In genomic region chr1:178501705-178502329, GRCh38 we compare ENCODE assay signal across 8 cellular contexts. TPM values are rescaled to one million over a fixed set of nuclear protein-coding genes. Genes with fewer than 3 reads are reported as not detected.
DNase-seq lines count a peak whose midpoint lies in the region; ATAC-seq and TF ChIP-seq lines count a peak whose summit lies in the region.

No MANE protein-coding gene starts in this region.

- no peak overlapping the region for H3K27ac Mint-ChIP-seq in CD8-positive, alpha-beta T cell
- H3K27ac Mint-ChIP-seq in neural progenitor cell, result no peak overlapping the region

- intact Hi-C loops in CD8-positive, alpha-beta T cell (cut with DNase I, micrococcal nuclease), result no loop called here
- intact Hi-C loops in tibial artery (cut with DNase I; ENCODE audit: low total_unique reads), result loop anchor here (5.0 to 10.0 kb wide), 2 partner anchors 190 to 467 kb away; no protein-coding TSS in a partner anchor

- H2AFZ ChIP-seq in neural progenitor cell (replicated peaks), result peak overlapping the region; percentile 65

- H3K79me2 ChIP-seq in neural progenitor cell (ENCODE audit: low read depth), result no peaks in the 10 kb centered on the region

- CTCF ChIA-PET in CD8-positive, alpha-beta T cell (lab: Charles Lee), result interaction anchor here (0.7 to 1.5 kb wide), 5 partner anchors 10 to 40 kb away, joined by 3 to 7 read pairs (median 3); no protein-coding TSS in a partner anchor

- no peaks in the 10 kb centered on the region for H3K36me3 ChIP-seq in CD8-positive, alpha-beta T cell (ENCODE audit: insufficient read depth, low read length)
- H3K36me3 ChIP-seq in neural progenitor cell (no peaks in the 10 kb centered on the region), tibial artery (no peaks in the 10 kb centered on the region)

- ATAC-seq in CD8-positive, alpha-beta T cell, result no peak
- ATAC-seq in GM19324 (IDR thresholded peaks at IDR 0.05; ENCODE audit: low FRiP score, unreplicated experiment) (peak; percentile 75), HG03342 (IDR thresholded peaks at IDR 0.05; ENCODE audit: unreplicated experiment) (peak; percentile 87)

- POLR2A ChIA-PET in CD8-positive, alpha-beta T cell (lab: Charles Lee), result no interaction called here

- H3K4me2 ChIP-seq in neural progenitor cell, result no peak overlapping the region

- no peaks in the 10 kb centered on the region for H4K20me1 ChIP-seq in neural progenitor cell (ENCODE audit: low read depth)

- H3K27me3 Mint-ChIP-seq in CD8-positive, alpha-beta T cell (ENCODE audit: low read depth), result no peaks in the 10 kb centered on the region
- peaks cover 2% of the 10 kb centered on the region for H3K27me3 Mint-ChIP-seq in neural progenitor cell (ENCODE audit: insufficient read depth, low read depth)

- peaks cover 3% of the 10 kb centered on the region for H3F3A ChIP-seq in neural progenitor cell (ENCODE audit: low read depth)

- no peak overlapping the region for H3K9ac ChIP-seq in neural progenitor cell

- H3K4me3 ChIP-seq in CD8-positive, alpha-beta T cell (ENCODE audit: low read depth, low read length), result no peak overlapping the region
- H3K4me3 ChIP-seq in fibroblast of pulmonary artery (replicated peaks; ENCODE audit: low read depth, low read length), result no peak overlapping the region
- H3K4me3 ChIP-seq in neural progenitor cell, result no peak overlapping the region
- no peak overlapping the region for H3K4me3 ChIP-seq in tibial artery

- H3K9me3 Mint-ChIP-seq in CD8-positive, alpha-beta T cell, result no peaks in the 10 kb centered on the region
- no peaks in the 10 kb centered on the region for H3K9me3 Mint-ChIP-seq in neural progenitor cell

- peak in 4 of 7 experiments; percentile 17 to 47 (median 32) for DNase-seq in CD8-positive, alpha-beta T cell
- DNase-seq in NCI-H524 treated with DMSO at 0.1 percent for 48 hours (lab: John Stamatoyannopoulos, UW) (peak; percentile 6), fibroblast of pulmonary artery (ENCODE audit: low read depth) (peak; percentile 76), neural progenitor cell (ENCODE audit: low spot score) (peak; percentile 88), tibial artery (peak; percentile 47 to 73)
- DNase-seq in activated CD8-positive, alpha-beta memory T cell treated with anti-CD3 and anti-CD28 coated beads for 48 hours (ENCODE audit: low read depth in 2 of 3, low spot score in 2 of 3), result peak; percentile 11 to 57 (median 12)

- no peak overlapping the region for H3K27ac ChIP-seq in CD8-positive, alpha-beta T cell (ENCODE audit: low read depth, low read length)
- H3K27ac ChIP-seq in neural progenitor cell (no peak overlapping the region), tibial artery (no peak overlapping the region)

- H3K27me3 ChIP-seq in CD8-positive, alpha-beta T cell (ENCODE audit: insufficient read depth, low read length), result no peaks in the 10 kb centered on the region
- no peaks in the 10 kb centered on the region for H3K27me3 ChIP-seq in neural progenitor cell
- peaks cover 0 to 3% of the 10 kb centered on the region in 2 donors for H3K27me3 ChIP-seq in tibial artery

- peak; percentile 55 for TF ChIP-seq CTCF in CD8-positive, alpha-beta T cell (IDR thresholded peaks at IDR 0.05)
- TF ChIP-seq CTCF in fibroblast of pulmonary artery (IDR thresholded peaks at IDR 0.05; ENCODE audit: low read length, missing control alignments) (peak; percentile 98), neural progenitor cell (IDR thresholded peaks at IDR 0.05) (peak; percentile 90), tibial artery (IDR thresholded peaks at IDR 0.05) (peak; percentile 72 to 93)

- no peaks in the 10 kb centered on the region for H3K9me3 ChIP-seq in CD8-positive, alpha-beta T cell (ENCODE audit: low read length)
- H3K9me3 ChIP-seq in neural progenitor cell (ENCODE audit: low read depth), result no peaks in the 10 kb centered on the region
- no peaks in the 10 kb centered on the region for H3K9me3 ChIP-seq in tibial artery

- H3K4me1 Mint-ChIP-seq in CD8-positive, alpha-beta T cell (ENCODE audit: low read depth), result no peaks in the 10 kb centered on the region
- peaks cover 9% of the 10 kb centered on the region for H3K4me1 Mint-ChIP-seq in neural progenitor cell

- no peaks in the 10 kb centered on the region for H3K4me1 ChIP-seq in CD8-positive, alpha-beta T cell (ENCODE audit: insufficient read depth, low read length)
- H3K4me1 ChIP-seq in neural progenitor cell, result no peaks in the 10 kb centered on the region
- no peaks in the 10 kb centered on the region for H3K4me1 ChIP-seq in tibial artery

- no peak overlapping the region for H3K4me3 Mint-ChIP-seq in CD8-positive, alpha-beta T cell
- no peak overlapping the region for H3K4me3 Mint-ChIP-seq in neural progenitor cell

- no peaks in the 10 kb centered on the region for H3K36me3 Mint-ChIP-seq in CD8-positive, alpha-beta T cell
- no peaks in the 10 kb centered on the region for H3K36me3 Mint-ChIP-seq in neural progenitor cell

RNA-seq across cellular contexts. Expression of gene CLEC20A, which starts 5.1 kb away (rescaled TPM):
- total RNA-seq in CD8-positive, alpha-beta T cell, result not detected
- total RNA-seq in neural progenitor cell (ENCODE audit: low replicate concordance), result not detected in 2 replicates

RNA-seq across cellular contexts. Expression of gene TEX35, which starts 11.1 kb away (rescaled TPM):
- not detected for total RNA-seq in CD8-positive, alpha-beta T cell
- total RNA-seq in neural progenitor cell (ENCODE audit: low replicate concordance), result not detected in 2 replicates

Comparison
In these comparisons a context has a peak if more than half of its experiments do, and no peak if none do; other contexts are left out.
1. DNase-seq: peak in every context shown above with its lines; median percentile 88 in neural progenitor cell; 76 in fibroblast of pulmonary artery; 60 in tibial artery; 32 in CD8-positive, alpha-beta T cell; 12 in activated CD8-positive, alpha-beta memory T cell treated with anti-CD3 and anti-CD28 coated beads for 48 hours; 6 in NCI-H524 treated with DMSO at 0.1 percent for 48 hours.